23 cellular contexts compared by ENCODE assay signal in the genomic region with DNA sequence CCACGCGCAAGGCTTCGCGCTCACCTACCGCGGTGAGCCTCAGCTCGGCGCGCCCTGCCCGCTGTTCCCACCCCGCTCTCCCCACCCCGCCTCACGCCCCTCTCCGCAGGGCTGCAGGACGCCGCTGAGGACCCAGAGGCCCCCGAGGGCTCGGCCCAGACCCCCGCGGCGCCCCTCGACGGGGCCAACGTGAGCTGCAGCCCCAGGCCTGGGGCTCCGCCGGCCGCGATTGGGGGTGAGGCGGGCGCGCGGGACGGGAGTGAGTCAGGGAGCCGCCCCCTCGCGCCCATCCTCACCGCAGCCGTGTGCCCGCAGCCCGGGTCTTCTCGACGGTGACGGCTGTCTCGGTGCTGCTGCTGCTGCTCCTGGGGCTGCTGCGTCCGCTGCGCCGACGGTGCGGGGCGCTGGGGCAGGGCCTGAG. TPM values are rescaled to one million over a fixed set of nuclear protein-coding genes. Genes with fewer than 3 reads are reported as not detected.
DNase-seq lines count a peak whose midpoint lies in the region; FAIRE-seq and TF ChIP-seq lines count a peak whose summit lies in the region.
"Had no signal": no experiment of that assay in that cellular context is flagged by ENCODE, and none has a peak within 500 bp of the region (broad histone marks: within the 10 kb centered on the region; RNA-seq: fewer than 3 reads in every experiment).

No MANE protein-coding gene starts in this region.

- TF ChIP-seq CTCF in breast epithelium (IDR thresholded peaks at IDR 0.05) (no peak), MCF 10A (IDR thresholded peaks at IDR 0.05; ENCODE audit: unreplicated experiment) (no peak), endothelial cell of umbilical vein (IDR thresholded peaks at IDR 0.05; ENCODE audit: extremely low read depth in 1 of 2, insufficient read depth in 1 of 2, low read depth in 1 of 2, low read length in 2 of 2) (no peak), stomach (IDR thresholded peaks at IDR 0.05) (no peak), osteocyte (IDR thresholded peaks at IDR 0.05) (no peak)

- BruUV-seq in MCF 10A (replicated peaks; lab: Mats Ljungman, UMichigan) (no TSS peak), endothelial cell of umbilical vein (replicated peaks; lab: Mats Ljungman, UMichigan) (no TSS peak)

- H3K27me3 ChIP-seq in breast epithelium (peaks cover 29 to 59% of the 10 kb centered on the region in 2 donors), endothelial cell of umbilical vein (ENCODE audit: control insufficient read depth in 2 of 2, insufficient read depth in 2 of 2, low read length in 2 of 2) (peaks cover 29 to 53% of the 10 kb centered on the region in 2 experiments), stomach (peaks cover 45 to 83% (median 65%) of the 10 kb centered on the region in 3 donors)

- CTCF ChIA-PET in MCF 10A (lab: Yijun Ruan, JAX) (no interaction called here), endothelial cell of umbilical vein (lab: Charles Lee) (interaction anchor here (0.7 kb wide), 1 partner anchor 40 kb away, joined by 3 read pairs; no protein-coding TSS in a partner anchor)

- H2AFZ ChIP-seq in endothelial cell of umbilical vein (ENCODE audit: low read depth, low read length) = no peak overlapping the region

- dilution Hi-C loops in endothelial cell of umbilical vein (cut with MboI; ENCODE audit: extremely low pct_ligation_motif_present, low sequenced_read_pairs) = no loop called here

- H3K9me3 ChIP-seq in breast epithelium (no peaks in the 10 kb centered on the region), endothelial cell of umbilical vein (replicated peaks; ENCODE audit: control insufficient read depth, insufficient read depth, low read length) (no peaks in the 10 kb centered on the region), stomach (no peaks in the 10 kb centered on the region)
- H3K9me3 ChIP-seq: prostate gland, uterus had no signal

- FAIRE-seq in endothelial cell of umbilical vein (lab: Jason Lieb, UNC) = no peak
- FAIRE-seq: A204.1 had no signal

- DNase-seq in breast epithelium (ENCODE audit: low spot score in 2 of 2) = no peak
- no peak for DNase-seq in MCF 10A (ENCODE audit: unreplicated experiment)
- DNase-seq in endothelial cell of umbilical vein (ENCODE audit: low read depth, low spot score) = no peak
- DNase-seq in stomach = no peak
- DNase-seq in kidney tubule cell (ENCODE audit: low spot score) = no peak
- DNase-seq in osteocyte (ENCODE audit: extremely low spot score, unreplicated experiment) = no peak
- DNase-seq: activated B cell treated with CpG ODN at 0.5 μM for 24 hours; activated CD8-positive, alpha-beta memory T cell treated with anti-CD3 and anti-CD28 coated beads, Interleukin-2, amount 10 ng/mL, durations not matched to agents 7 days and 5 days; EL; HFFc6; MM.1S; naive B cell; NCI-H187; NCI-H446; uterus had no signal

- H3K4me3 Mint-ChIP-seq in MCF 10A (ENCODE audit: unreplicated experiment) (no peak overlapping the region), osteocyte (ENCODE audit: unreplicated experiment) (no peak overlapping the region)
- H3K4me3 Mint-ChIP-seq: activated B cell treated with CpG ODN at 0.5 μM for 24 hours; activated CD8-positive, alpha-beta memory T cell treated with anti-CD3 and anti-CD28 coated beads, Interleukin-2, amount 10 ng/mL, durations not matched to agents 7 days and 5 days; endodermal cell; HFFc6 had no signal

- H3K4me3 ChIP-seq in breast epithelium = peak overlapping the region in 2 of 3 donors; percentile 33 to 56
- H3K4me3 ChIP-seq in endothelial cell of umbilical vein (replicated peaks in 1 of 3; ENCODE audit: insufficient read depth in 1 of 3, low read depth in 1 of 3, low read length in 3 of 3) = no peak overlapping the region
- peak overlapping the region; percentile 7 to 46 (median 21) for H3K4me3 ChIP-seq in stomach
- H3K4me3 ChIP-seq: prostate gland, uterus had no signal

- H3K4me2 ChIP-seq in endothelial cell of umbilical vein (ENCODE audit: insufficient read depth, low read length) = no peak overlapping the region

- H3K4me1 Mint-ChIP-seq in MCF 10A (ENCODE audit: insufficient read depth, unreplicated experiment) = peaks cover 5% of the 10 kb centered on the region
- peaks cover 22% of the 10 kb centered on the region for H3K4me1 Mint-ChIP-seq in osteocyte (ENCODE audit: unreplicated experiment)

- no peaks in the 10 kb centered on the region for H3K9me1 ChIP-seq in endothelial cell of umbilical vein (replicated peaks; ENCODE audit: control insufficient read depth, extremely low read depth, insufficient read depth, low read length)

- no peak for TF ChIP-seq EP300 in stomach (IDR thresholded peaks at IDR 0.05)

- TF ChIP-seq POLR2A in breast epithelium (IDR thresholded peaks at IDR 0.05) (no peak), endothelial cell of umbilical vein (IDR thresholded peaks at IDR 0.05; ENCODE audit: low read depth, low read length) (no peak), stomach (IDR thresholded peaks at IDR 0.05) (no peak)

- H3K9me3 Mint-ChIP-seq in MCF 10A (ENCODE audit: unreplicated experiment) = no peaks in the 10 kb centered on the region
- no peaks in the 10 kb centered on the region for H3K9me3 Mint-ChIP-seq in osteocyte (ENCODE audit: unreplicated experiment)
- H3K9me3 Mint-ChIP-seq: activated B cell treated with CpG ODN at 0.5 μM for 24 hours; central memory CD8-positive, alpha-beta T cell; endodermal cell; naive B cell; stimulated activated naive CD8-positive, alpha-beta T cell treated with anti-CD3 and anti-CD28 coated beads, Interleukin-15, Interleukin-2, amounts not matched to agents 100 ng/mL and 50 ng/mL, for 24 hours had no signal

- H3K27me3 Mint-ChIP-seq in MCF 10A (ENCODE audit: insufficient read depth, unreplicated experiment) (no peaks in the 10 kb centered on the region), osteocyte (ENCODE audit: unreplicated experiment) (peaks cover 7% of the 10 kb centered on the region)

- no peaks in the 10 kb centered on the region for H3K36me3 ChIP-seq in breast epithelium
- no peaks in the 10 kb centered on the region for H3K36me3 ChIP-seq in endothelial cell of umbilical vein (ENCODE audit: control insufficient read depth in 2 of 2, extremely low read depth in 1 of 2, insufficient read depth in 2 of 2, low read length in 2 of 2)
- peaks cover 0 to under 1% (median 0%) of the 10 kb centered on the region in 4 donors for H3K36me3 ChIP-seq in stomach
- H3K36me3 ChIP-seq: prostate gland, uterus had no signal

- H3K27ac ChIP-seq in breast epithelium = no peak overlapping the region
- no peak overlapping the region for H3K27ac ChIP-seq in endothelial cell of umbilical vein (ENCODE audit: insufficient read depth, low read depth, low read length)
- H3K27ac ChIP-seq in stomach = no peak overlapping the region
- H3K27ac ChIP-seq: prostate gland, uterus had no signal

- intact Hi-C loops in breast epithelium (cut with DNase I; ENCODE audit: low total_unique reads) (no loop called here), MCF 10A (cut with micrococcal nuclease) (no loop called here), endothelial cell of umbilical vein (cut with micrococcal nuclease) (no loop called here), stomach (cut with DNase I; ENCODE audit: low total_unique reads) (no loop called here)

- peaks cover 12% of the 10 kb centered on the region for H3K79me2 ChIP-seq in endothelial cell of umbilical vein (ENCODE audit: control insufficient read depth, insufficient read depth, low read length)

- no peaks in the 10 kb centered on the region for H3K36me3 Mint-ChIP-seq in MCF 10A (ENCODE audit: insufficient read depth, unreplicated experiment)
- H3K36me3 Mint-ChIP-seq in osteocyte (ENCODE audit: unreplicated experiment) = no peaks in the 10 kb centered on the region
- H3K36me3 Mint-ChIP-seq: CD4-positive, alpha-beta memory T cell; naive B cell had no signal

- H3K9ac ChIP-seq in endothelial cell of umbilical vein (replicated peaks; ENCODE audit: extremely low read depth, insufficient read depth, low read length) = no peak overlapping the region

- H4K20me1 ChIP-seq in endothelial cell of umbilical vein (replicated peaks; ENCODE audit: control insufficient read depth, extremely low read depth, insufficient read depth, low read length) = no peaks in the 10 kb centered on the region

- POLR2A ChIA-PET in MCF 10A (lab: Yijun Ruan, JAX) (interaction anchor here (0.6 kb wide), 2 partner anchors 12 to 214 kb away, joined by 3 read pairs; no protein-coding TSS in a partner anchor), endothelial cell of umbilical vein (lab: Charles Lee) (no interaction called here)

- H3K27ac Mint-ChIP-seq in MCF 10A (ENCODE audit: low read depth, unreplicated experiment) = no peak overlapping the region
- H3K27ac Mint-ChIP-seq in osteocyte (ENCODE audit: unreplicated experiment) = no peak overlapping the region
- H3K27ac Mint-ChIP-seq: activated B cell treated with CpG ODN at 0.5 μM for 24 hours; activated CD8-positive, alpha-beta memory T cell treated with anti-CD3 and anti-CD28 coated beads, Interleukin-2, amount 10 ng/mL, durations not matched to agents 7 days and 5 days; endodermal cell; HFFc6; naive B cell; stimulated activated naive CD8-positive, alpha-beta T cell treated with anti-CD3 and anti-CD28 coated beads, Interleukin-15, Interleukin-2, amounts not matched to agents 100 ng/mL and 50 ng/mL, for 24 hours had no signal

- 9 to 20% (median 10%) methylated on average over 2 to 51 of the region's 51 CpGs; no CpG with 5 or more reads in 1 of the 5 donors for WGBS in stomach, 5 donors

- H3K4me1 ChIP-seq in breast epithelium = peaks cover 18 to 28% of the 10 kb centered on the region in 2 donors
- peaks cover 16% of the 10 kb centered on the region for H3K4me1 ChIP-seq in endothelial cell of umbilical vein (ENCODE audit: control insufficient read depth, extremely low read depth, insufficient read depth, low read length)
- H3K4me1 ChIP-seq in stomach = peaks cover 59 to 86% (median 78%) of the 10 kb centered on the region in 4 donors

RNA-seq across cellular contexts. Expression of a gene that starts 1.9 kb away (rescaled TPM):
- total RNA-seq in breast epithelium (1 to 10 TPM; 2.0 to 4.0 (median 3.7) TPM), MCF 10A (2022) (4.8 and 7.9 TPM in 2 replicates), endothelial cell of umbilical vein (25.4 and 31.2 TPM in 2 replicates), stomach (10 to 100 TPM in 2 of 5 donors, 1 to 10 TPM in 3; 4.8 to 43.2 (median 8.4) TPM), osteocyte (8.4 and 11.9 TPM in 2 replicates)
- polyA plus RNA-seq in endothelial cell of umbilical vein (23.8 and 25.7 TPM in 2 replicates), stomach (10 to 100 TPM in 2 of 3 donors, 1 to 10 TPM in 1; 2.7 to 15.3 (median 10.9) TPM)
- polyA plus RNA-seq in endothelial cell of umbilical vein (2011; cell fraction: cytosol; rRNA removed) = 17.0 and 17.7 TPM in 2 replicates
- 16.3 and 18.2 TPM in 2 replicates for polyA plus RNA-seq in endothelial cell of umbilical vein (2011; cell fraction: nucleus; rRNA removed)
- 10.2 and 11.6 TPM in 2 replicates for polyA plus RNA-seq in endothelial cell of umbilical vein (2012)
- 11.3 and 13.2 TPM in 2 replicates for polyA minus RNA-seq in endothelial cell of umbilical vein
- polyA minus RNA-seq in endothelial cell of umbilical vein (2011; cell fraction: cytosol; rRNA and poly(A)+ RNA removed) = 59.7 TPM
- polyA minus RNA-seq in endothelial cell of umbilical vein (2011; cell fraction: nucleus; rRNA and poly(A)+ RNA removed) = 3.6 and 4.8 TPM in 2 replicates

RNA-seq across cellular contexts. Expression of a gene that starts 3.1 kb away (rescaled TPM):
- total RNA-seq in breast epithelium = under 1 TPM in 1 of 3 donors, not detected in 2; 0.33 TPM
- total RNA-seq in MCF 10A (2022) = 0.42 TPM in 1 of 2 replicates, not detected in the other
- not detected in 2 replicates for total RNA-seq in endothelial cell of umbilical vein
- polyA plus RNA-seq in endothelial cell of umbilical vein = not detected in 2 replicates
- not detected in 2 replicates for polyA plus RNA-seq in endothelial cell of umbilical vein (2011; cell fraction: cytosol; rRNA removed)
- polyA plus RNA-seq in endothelial cell of umbilical vein (2011; cell fraction: nucleus; rRNA removed) = not detected in 2 replicates
- 0.08 TPM in 1 of 2 replicates, not detected in the other for polyA plus RNA-seq in endothelial cell of umbilical vein (2012)
- not detected in 2 replicates for polyA minus RNA-seq in endothelial cell of umbilical vein
- 2.3 TPM for polyA minus RNA-seq in endothelial cell of umbilical vein (2011; cell fraction: cytosol; rRNA and poly(A)+ RNA removed)
- polyA minus RNA-seq in endothelial cell of umbilical vein (2011; cell fraction: nucleus; rRNA and poly(A)+ RNA removed) = not detected in 2 replicates
- under 1 TPM in 1 of 5 donors, not detected in 4; 0.37 TPM for total RNA-seq in stomach
- 1 to 10 TPM in 1 of 3 donors, not detected in 2; 1.1 TPM for polyA plus RNA-seq in stomach
- total RNA-seq in osteocyte = not detected in 2 replicates
- total RNA-seq: CD4-positive, alpha-beta memory T cell; HFFc6 had no signal
- polyA plus RNA-seq: CD4-positive, alpha-beta memory T cell had no signal

RNA-seq across cellular contexts. Expression of a gene that starts 13.0 kb away (rescaled TPM):
- 1 to 10 TPM in 1 of 3 donors, under 1 TPM in 2; 0.66 to 1.4 (median 0.73) TPM for total RNA-seq in breast epithelium
- 16.9 and 34.7 TPM in 2 replicates for total RNA-seq in MCF 10A (2022)
- total RNA-seq in endothelial cell of umbilical vein = 36.1 and 48.5 TPM in 2 replicates
- polyA plus RNA-seq in endothelial cell of umbilical vein = 26.1 and 46.1 TPM in 2 replicates
- polyA plus RNA-seq in endothelial cell of umbilical vein (2011; cell fraction: cytosol; rRNA removed) = 20.0 and 22.3 TPM in 2 replicates
- 37.5 and 41.1 TPM in 2 replicates for polyA plus RNA-seq in endothelial cell of umbilical vein (2011; cell fraction: nucleus; rRNA removed)
- polyA plus RNA-seq in endothelial cell of umbilical vein (2012) = 15.2 and 17.9 TPM in 2 replicates
- 6.8 and 8.7 TPM in 2 replicates for polyA minus RNA-seq in endothelial cell of umbilical vein
- 16.6 TPM for polyA minus RNA-seq in endothelial cell of umbilical vein (2011; cell fraction: cytosol; rRNA and poly(A)+ RNA removed)
- 9.0 and 11.8 TPM in 2 replicates for polyA minus RNA-seq in endothelial cell of umbilical vein (2011; cell fraction: nucleus; rRNA and poly(A)+ RNA removed)
- 10 to 100 TPM in 2 of 5 donors, 1 to 10 TPM in 3; 2.4 to 19.3 (median 9.6) TPM for total RNA-seq in stomach
- polyA plus RNA-seq in stomach = 10 to 100 TPM in 1 of 3 donors, 1 to 10 TPM in 2; 1.8 to 15.9 (median 9.5) TPM
- total RNA-seq in osteocyte = 10.4 and 14.0 TPM in 2 replicates
- polyA plus RNA-seq: CD4-positive, alpha-beta memory T cell had no signal

RNA-seq across cellular contexts. Expression of a gene that starts 45.5 kb away (rescaled TPM):
- total RNA-seq in breast epithelium (under 1 TPM in 1 of 3 donors, not detected in 2; 0.15 TPM), MCF 10A (2022) (0.39 and 0.44 TPM in 2 replicates), endothelial cell of umbilical vein (not detected in 2 replicates), stomach (not detected), osteocyte (not detected in 2 replicates)
- polyA plus RNA-seq in endothelial cell of umbilical vein (0.06 TPM in 1 of 2 replicates, not detected in the other), stomach (under 1 TPM in 2 of 3 donors, not detected in 1; 0.28 to 0.31 TPM)
- polyA plus RNA-seq in endothelial cell of umbilical vein (2011; cell fraction: cytosol; rRNA removed) = not detected in 2 replicates
- 0.07 TPM in 1 of 2 replicates, not detected in the other for polyA plus RNA-seq in endothelial cell of umbilical vein (2011; cell fraction: nucleus; rRNA removed)
- polyA plus RNA-seq in endothelial cell of umbilical vein (2012) = not detected in 2 replicates
- not detected in 2 replicates for polyA minus RNA-seq in endothelial cell of umbilical vein
- not detected for polyA minus RNA-seq in endothelial cell of umbilical vein (2011; cell fraction: cytosol; rRNA and poly(A)+ RNA removed)
- 0.19 TPM in 1 of 2 replicates, not detected in the other for polyA minus RNA-seq in endothelial cell of umbilical vein (2011; cell fraction: nucleus; rRNA and poly(A)+ RNA removed)
- total RNA-seq: activated B cell treated with CpG ODN at 0.5 μM for 24 hours; CD4-positive, alpha-beta memory T cell; HFFc6; HT1080 had no signal
- polyA plus RNA-seq: CD4-positive, alpha-beta memory T cell had no signal

RNA-seq across cellular contexts. Expression of a gene that starts 50.8 kb away (rescaled TPM):
- total RNA-seq in breast epithelium (not detected), MCF 10A (2022) (not detected in 2 replicates), endothelial cell of umbilical vein (not detected in 2 replicates), stomach (not detected), osteocyte (0.32 TPM in 1 of 2 replicates, not detected in the other)
- polyA plus RNA-seq in endothelial cell of umbilical vein (0.28 and 0.80 TPM in 2 replicates), stomach (not detected)
- polyA plus RNA-seq in endothelial cell of umbilical vein (2011; cell fraction: cytosol; rRNA removed) = 0.04 and 0.14 TPM in 2 replicates
- not detected in 2 replicates for polyA plus RNA-seq in endothelial cell of umbilical vein (2011; cell fraction: nucleus; rRNA removed)
- polyA plus RNA-seq in endothelial cell of umbilical vein (2012) = 0.12 and 0.25 TPM in 2 replicates
- polyA minus RNA-seq in endothelial cell of umbilical vein = not detected in 2 replicates
- polyA minus RNA-seq in endothelial cell of umbilical vein (2011; cell fraction: cytosol; rRNA and poly(A)+ RNA removed) = not detected
- polyA minus RNA-seq in endothelial cell of umbilical vein (2011; cell fraction: nucleus; rRNA and poly(A)+ RNA removed) = not detected in 2 replicates
- total RNA-seq: activated B cell treated with CpG ODN at 0.5 μM for 24 hours; activated CD8-positive, alpha-beta memory T cell treated with anti-CD3 and anti-CD28 coated beads, Interleukin-2, amount 10 ng/mL, durations not matched to agents 7 days and 5 days; CD4-positive, alpha-beta memory T cell; HT1080; lower leg skin had no signal
- polyA plus RNA-seq: CD4-positive, alpha-beta memory T cell had no signal

Comparison
In these comparisons a context has a peak if more than half of its experiments do, and no peak if none do; other contexts are left out.
1. H3K4me3 ChIP-seq: peak in breast epithelium (2 of 3) and stomach (4 of 4); none in endothelial cell of umbilical vein (0 of 3).